Comparison of ENCODE assay signal across 24 cellular contexts in the genomic region with DNA sequence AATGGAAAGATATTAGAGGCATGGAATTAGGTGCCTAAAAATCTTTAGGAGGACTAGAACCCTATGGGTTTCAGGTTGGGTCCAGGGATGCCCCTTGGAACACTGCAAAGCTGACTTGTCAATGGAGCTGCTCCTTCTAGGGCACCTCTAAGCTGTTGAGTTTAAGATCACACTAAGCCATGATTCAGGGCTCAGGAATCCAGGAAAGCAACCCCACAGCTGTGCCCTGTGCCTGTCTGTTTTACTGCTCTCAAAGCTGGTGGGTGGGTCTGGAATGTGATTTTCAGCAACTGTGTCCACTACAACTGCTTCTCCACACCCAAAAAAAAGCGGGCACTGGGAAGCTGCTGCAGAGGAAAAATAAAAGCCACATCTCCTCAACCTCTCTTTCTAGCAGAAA.
A peak's percentile ranks its signal among the peaks of the same experiment; 100 is the strongest.
DNase-seq lines count a peak whose midpoint lies in the region; ATAC-seq, FAIRE-seq and TF ChIP-seq lines count a peak whose summit lies in the region.
"Had no signal": no experiment of that assay in that cellular context is flagged by ENCODE, and none has a peak within 500 bp of the region (broad histone marks: within the 10 kb centered on the region; RNA-seq: fewer than 3 reads in every experiment).

No MANE protein-coding gene starts in this region.

- no peaks in the 10 kb centered on the region for H3K27me3 ChIP-seq in bronchial epithelial cell (ENCODE audit: control insufficient read depth, insufficient read depth, low read length)
- no peaks in the 10 kb centered on the region for H3K27me3 ChIP-seq in left lung
- H3K27me3 ChIP-seq: BLaER1, Peyer's patch had no signal

- H3K4me3 ChIP-seq in bronchial epithelial cell (ENCODE audit: low read depth, low read length) (no peak overlapping the region), left lung (no peak overlapping the region)
- H3K4me3 ChIP-seq: BLaER1, Peyer's patch had no signal

- TF ChIP-seq CTCF in RWPE1 (conservative IDR thresholded peaks at IDR 0.05; ENCODE audit: low read depth) (no peak), bronchial epithelial cell (IDR thresholded peaks at IDR 0.05; ENCODE audit: insufficient read depth, low read length, severe bottlenecking) (no peak), left lung (IDR thresholded peaks at IDR 0.05) (no peak)

- no peaks in the 10 kb centered on the region for H3K36me3 ChIP-seq in bronchial epithelial cell (ENCODE audit: control insufficient read depth, insufficient read depth, low read length)
- no peaks in the 10 kb centered on the region for H3K36me3 ChIP-seq in left lung
- H3K36me3 ChIP-seq: BLaER1, Peyer's patch had no signal

- CTCF ChIA-PET in RWPE1 (lab: Yijun Ruan, JAX), result no interaction called here

- H3K27ac ChIP-seq in RWPE1, result no peak overlapping the region
- no peak overlapping the region for H3K27ac ChIP-seq in left lung
- H3K27ac ChIP-seq: BLaER1, Peyer's patch had no signal

- FAIRE-seq in bronchial epithelial cell (lab: Jason Lieb, UNC) (peak; percentile 43), urothelium cell line (lab: Jason Lieb, UNC) (no peak)
- FAIRE-seq: GM12891, H1, HTR-8/SVneo had no signal

- intact Hi-C loops in left lung (cut with DNase I), result no loop called here

- H3K9me3 ChIP-seq in left lung, result peaks cover 0 to 3% of the 10 kb centered on the region in 2 donors
- H3K9me3 ChIP-seq: BLaER1, Peyer's patch had no signal

- POLR2A ChIA-PET in RWPE1 (lab: Yijun Ruan, JAX; ENCODE audit: low non-redundant PET), result no interaction called here

- peak; percentile 98 for ATAC-seq in left lung
- ATAC-seq in GM19455 (IDR thresholded peaks at IDR 0.05; ENCODE audit: unreplicated experiment), result no peak
- no peak for ATAC-seq in GM21723 (IDR thresholded peaks at IDR 0.05; ENCODE audit: unreplicated experiment)
- ATAC-seq: HCT116, Right ventricle myocardium inferior had no signal

- DNase-seq in RWPE1 (ENCODE audit: low spot score), result peak; percentile 27
- DNase-seq in bronchial epithelial cell (ENCODE audit: low read depth), result peak; percentile 33
- DNase-seq in left lung, result no peak
- DNase-seq in urothelium cell line (ENCODE audit: low spot score), result peak; percentile 77
- no peak for DNase-seq in ecto neural progenitor cell (ENCODE audit: low spot score)
- DNase-seq: CD4-positive, alpha-beta T cell; COR-L47; DMS 273 treated with DMSO at 0.1 percent for 48 hours; DMS79 treated with DMSO at 0.1 percent for 48 hours; KG1; NCI-H1105; NCI-H2029 treated with DMSO at 0.1 percent for 48 hours; NCI-H226; NCI-H510A treated with DMSO at 0.1 percent for 48 hours; NCI-H774; Peyer's patch had no signal

- H3K4me1 ChIP-seq in left lung, result no peaks in the 10 kb centered on the region
- H3K4me1 ChIP-seq: BLaER1, Peyer's patch had no signal

Comparison
In these comparisons a context has a peak if more than half of its experiments do, and no peak if none do; other contexts are left out.
1. DNase-seq: peak in RWPE1 (single experiment), bronchial epithelial cell (single experiment) and urothelium cell line (single experiment); none in left lung (0 of 2) and ecto neural progenitor cell (single experiment).